Comparison of ENCODE assay signal across 18 cellular contexts in the genomic region with DNA sequence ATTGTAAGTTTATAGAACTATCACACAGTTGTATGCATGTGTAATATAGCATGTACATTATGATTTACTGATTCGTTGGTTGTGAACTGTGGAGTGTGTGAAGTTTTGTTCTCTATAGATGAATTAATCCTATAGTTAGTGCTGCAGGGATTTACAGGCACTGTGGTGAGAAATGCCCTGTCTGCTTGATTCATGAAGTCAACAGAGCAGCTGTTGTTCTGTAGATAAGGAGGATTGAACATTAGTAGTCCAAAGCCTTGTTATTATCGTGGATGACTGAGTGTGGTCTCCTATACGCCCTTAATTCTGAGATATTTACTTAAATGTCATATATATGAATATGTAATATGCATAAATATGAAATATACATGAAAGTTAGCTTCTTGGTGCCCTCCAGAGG.
DNase-seq lines count a peak whose midpoint lies in the region; ATAC-seq and TF ChIP-seq lines count a peak whose summit lies in the region.
"Had no signal": no experiment of that assay in that cellular context is flagged by ENCODE, and none has a peak within 500 bp of the region (broad histone marks: within the 10 kb centered on the region; RNA-seq: fewer than 3 reads in every experiment).

No MANE protein-coding gene starts in this region.

- no peaks in the 10 kb centered on the region for H3K9me3 ChIP-seq in mucosa of descending colon
- H3K9me3 ChIP-seq: BE2C had no signal

- DNase-seq in Ammon's horn (ENCODE audit: low spot score) (peak; percentile 16), NCI-H82 treated with DMSO at 0.1 percent for 48 hours (lab: John Stamatoyannopoulos, UW; ENCODE audit: unreplicated experiment) (peak; percentile 37), cardiac fibroblast (ENCODE audit: low read depth in 2 of 2) (peak; percentile 2 to 14), medulla oblongata (ENCODE audit: extremely low spot score) (peak; percentile 73), mucosa of descending colon (no peak), NOMO-1 treated with dmso at 0.1 percent for 144 hours (lab: John Stamatoyannopoulos, UW; ENCODE audit: unreplicated experiment) (no peak)
- DNase-seq: BE2C; CD4-positive, CD25-positive, alpha-beta regulatory T cell; DMS153; GDM1; NCI-H1417 treated with DMSO at 0.1 percent for 48 hours; NCI-H1930; NCI-H226; NK-92 treated with Interleukin-12 subunit alpha and Interleukin-12 subunit beta, amount 100 ng/mL, for 24 hours; Right ventricle myocardium superior had no signal

- no peaks in the 10 kb centered on the region for H3K4me1 ChIP-seq in mucosa of descending colon (ENCODE audit: low read depth)
- H3K4me1 ChIP-seq: BE2C had no signal

- H3K4me3 ChIP-seq in cardiac fibroblast (replicated peaks in 1 of 2; ENCODE audit: low read depth in 2 of 2, low read length in 2 of 2) (no peak overlapping the region), mucosa of descending colon (no peak overlapping the region)
- H3K4me3 ChIP-seq: SK-N-MC had no signal

- no peak for TF ChIP-seq CTCF in cardiac fibroblast (IDR thresholded peaks at IDR 0.05; ENCODE audit: low read depth, low read length)
- TF ChIP-seq CTCF in mucosa of descending colon (IDR thresholded peaks at IDR 0.05) = no peak

- ATAC-seq in mucosa of descending colon (no peak), GM21526 (IDR thresholded peaks at IDR 0.05; ENCODE audit: low FRiP score, unreplicated experiment) (no peak), HG02798 (IDR thresholded peaks at IDR 0.05; ENCODE audit: poor library complexity, unreplicated experiment) (no peak)

- intact Hi-C loops in mucosa of descending colon (cut with DNase I, micrococcal nuclease) = no loop called here

- no peaks in the 10 kb centered on the region for H3K36me3 ChIP-seq in mucosa of descending colon (ENCODE audit: low read depth)
- H3K36me3 ChIP-seq: BE2C had no signal

Comparison
In these comparisons a context has a peak if more than half of its experiments do, and no peak if none do; other contexts are left out.
1. DNase-seq: peak in Ammon's horn (single experiment), NCI-H82 treated with DMSO at 0.1 percent for 48 hours (single experiment), cardiac fibroblast (2 of 2) and medulla oblongata (single experiment); none in mucosa of descending colon (0 of 3) and NOMO-1 treated with dmso at 0.1 percent for 144 hours (single experiment).